ENCODE assay signal across 1 cellular context in genomic region chr2:218405365-218406208, GRCh38.
TF ChIP-seq lines count a peak whose summit lies in the region.

No MANE protein-coding gene starts in this region.

TF ChIP-seq in HCT116, 20 proteins besides CTCF, POLR2A, EP300 and RAD21 (continued from another document):
- TF ChIP-seq ZBTB33 (IDR thresholded peaks at IDR 0.05; ENCODE audit: extremely low read depth, insufficient replicate concordance, low read length), result no peak
- TF ChIP-seq ZFX (IDR thresholded peaks at IDR 0.05), result no peak
- no peak for TF ChIP-seq EZH2phosphoT487 (IDR thresholded peaks at IDR 0.05; ENCODE audit: borderline replicate concordance)
TF ChIP-seq in HCT116: peak in this region for 0.
